In genomic region chr16:68473358-68474064, GRCh38 we compare ENCODE assay signal across 1 cellular context.
TF ChIP-seq lines count a peak whose summit lies in the region.

No MANE protein-coding gene starts in this region.

TF ChIP-seq in endothelial cell of umbilical vein, 7 proteins besides CTCF, POLR2A, EP300 and RAD21:
- no peak for TF ChIP-seq MYC (IDR thresholded peaks at IDR 0.05; ENCODE audit: low read depth, low read length)
- TF ChIP-seq FOS (IDR thresholded peaks at IDR 0.05; ENCODE audit: borderline replicate concordance, insufficient read depth, low read length), result no peak
- no peak for TF ChIP-seq EZH2 (IDR thresholded peaks at IDR 0.05; ENCODE audit: borderline replicate concordance, low read depth, low read length, severe bottlenecking)
- TF ChIP-seq POLR2AphosphoS5 (IDR thresholded peaks at IDR 0.05; ENCODE audit: insufficient read depth, low read depth, low read length), result no peak
- TF ChIP-seq JUN (IDR thresholded peaks at IDR 0.05; ENCODE audit: borderline replicate concordance, insufficient read depth, insufficient read length, low read depth), result no peak
- no peak for TF ChIP-seq GATA2 (IDR thresholded peaks at IDR 0.05; ENCODE audit: insufficient read depth, insufficient read length, low read depth, low read length)
- no peak for TF ChIP-seq MAX (IDR thresholded peaks at IDR 0.05; ENCODE audit: insufficient read depth, insufficient read length)
